Comparison of ENCODE assay signal across 9 cellular contexts in genomic region chr7:98879989-98880337, GRCh38. TPM values are rescaled to one million over a fixed set of nuclear protein-coding genes. Genes with fewer than 3 reads are reported as not detected.
A peak's percentile ranks its signal among the peaks of the same experiment; 100 is the strongest.
DNase-seq lines count a peak whose midpoint lies in the region; ATAC-seq lines count a peak whose summit lies in the region.
"Had no signal": no experiment of that assay in that cellular context is flagged by ENCODE, and none has a peak within 500 bp of the region (broad histone marks: within the 10 kb centered on the region; RNA-seq: fewer than 3 reads in every experiment).

No MANE protein-coding gene starts in this region.

- H3K27me3 Mint-ChIP-seq in activated CD4-positive, alpha-beta T cell treated with anti-CD3 and anti-CD28 coated beads, Interleukin-2, amount 10 ng/mL, durations not matched to agents 24 days and 14 days: peaks cover 6% of the 10 kb centered on the region
- H3K27me3 Mint-ChIP-seq in activated T-helper 1 cell treated with anti-CD3 and anti-CD28 coated beads, Interleukin-12 subunit alpha, Interleukin-12 subunit beta, Interleukin-2, Interleukin-4 antibody, amounts not matched to agents 30 ng/mL and 10 ng/mL and 1 ng/mL, durations not matched to agents 14 hours and 24 hours and 36 hours (ENCODE audit: insufficient read depth): peaks cover 4% of the 10 kb centered on the region
- no peaks in the 10 kb centered on the region for H3K27me3 Mint-ChIP-seq in stimulated activated naive B cell treated with anti-CD40 and anti-IgM and Interleukin-4, amounts not matched to agents 10 μg/mL and 1 μg/mL and 100 μg/mL, for 72 hours

- H3K27ac Mint-ChIP-seq in activated CD4-positive, alpha-beta T cell treated with anti-CD3 and anti-CD28 coated beads, Interleukin-2, amount 10 ng/mL, durations not matched to agents 24 days and 14 days: peak overlapping the region; percentile 94
- H3K27ac Mint-ChIP-seq in activated T-helper 1 cell treated with anti-CD3 and anti-CD28 coated beads, Interleukin-12 subunit alpha, Interleukin-12 subunit beta, Interleukin-2, Interleukin-4 antibody, amounts not matched to agents 30 ng/mL and 10 ng/mL and 1 ng/mL, durations not matched to agents 14 hours and 24 hours and 36 hours: peak overlapping the region; percentile 92
- peak overlapping the region; percentile 62 for H3K27ac Mint-ChIP-seq in stimulated activated naive B cell treated with anti-CD40 and anti-IgM and Interleukin-4, amounts not matched to agents 10 μg/mL and 1 μg/mL and 100 μg/mL, for 72 hours

- peaks cover 31% of the 10 kb centered on the region for H3K36me3 Mint-ChIP-seq in activated CD4-positive, alpha-beta T cell treated with anti-CD3 and anti-CD28 coated beads, Interleukin-2, amount 10 ng/mL, durations not matched to agents 24 days and 14 days (ENCODE audit: low read depth)
- H3K36me3 Mint-ChIP-seq in activated T-helper 1 cell treated with anti-CD3 and anti-CD28 coated beads, Interleukin-12 subunit alpha, Interleukin-12 subunit beta, Interleukin-2, Interleukin-4 antibody, amounts not matched to agents 30 ng/mL and 10 ng/mL and 1 ng/mL, durations not matched to agents 14 hours and 24 hours and 36 hours (ENCODE audit: low read depth): peaks cover 31% of the 10 kb centered on the region
- H3K36me3 Mint-ChIP-seq in stimulated activated naive B cell treated with anti-CD40 and anti-IgM and Interleukin-4, amounts not matched to agents 10 μg/mL and 1 μg/mL and 100 μg/mL, for 72 hours: peaks cover 12 to 20% of the 10 kb centered on the region in 2 donors

- H3K9me3 ChIP-seq in iPS-20b (ENCODE audit: insufficient read depth, low read depth, low read length): no peaks in the 10 kb centered on the region

- no peak overlapping the region for H3K27ac ChIP-seq in iPS-20b (ENCODE audit: low read length)

- ATAC-seq in stimulated activated naive B cell treated with anti-CD40 and anti-IgM and Interleukin-4, amounts not matched to agents 10 μg/mL and 1 μg/mL and 100 μg/mL, for 72 hours (replicated peaks): no peak

- intact Hi-C loops in activated CD4-positive, alpha-beta T cell treated with anti-CD3 and anti-CD28 coated beads, Interleukin-2, amount 10 ng/mL, durations not matched to agents 24 days and 14 days (cut with micrococcal nuclease): loop anchor here (2.0 to 5.0 kb wide), 3 partner anchors 263 to 598 kb away; partner anchors contain the start of genes ARPC1A and BRI3
- intact Hi-C loops in activated T-helper 1 cell treated with anti-CD3 and anti-CD28 coated beads, Interleukin-12 subunit alpha, Interleukin-12 subunit beta, Interleukin-2, Interleukin-4 antibody, amounts not matched to agents 30 ng/mL and 10 ng/mL and 1 ng/mL, durations not matched to agents 14 hours and 24 hours and 36 hours (cut with micrococcal nuclease): loop anchor here (2.0 to 10.0 kb wide), 7 partner anchors 265 to 1005 kb away; partner anchors contain the start of genes ARPC1A, ASNS, BRI3 and LMTK2

- DNase-seq in activated CD4-positive, alpha-beta T cell treated with anti-CD3 and anti-CD28 coated beads, Interleukin-2, amount 10 ng/mL, durations not matched to agents 24 days and 14 days: no peak
- DNase-seq in activated CD4-positive, alpha-beta T cell treated with anti-CD3 and anti-CD28 coated beads, Interleukin-2, amount 50 U/mL, for 48 hours: no peak
- no peak for DNase-seq in activated T-helper 1 cell treated with anti-CD3 and anti-CD28 coated beads, Interleukin-12 subunit alpha, Interleukin-12 subunit beta, Interleukin-2, Interleukin-4 antibody, amounts not matched to agents 30 ng/mL and 10 ng/mL and 1 ng/mL, durations not matched to agents 14 hours and 24 hours and 36 hours (ENCODE audit: low spot score)
- no peak for DNase-seq in stimulated activated naive B cell treated with anti-CD40 and anti-IgM and Interleukin-4, amounts not matched to agents 10 μg/mL and 1 μg/mL and 100 μg/mL, for 72 hours
- DNase-seq in inferior parietal cortex (ENCODE audit: extremely low spot score) (no peak), NCI-H446 treated with DMSO at 0.1 percent for 48 hours (lab: John Stamatoyannopoulos, UW) (no peak), kidney glomerular epithelial cell (lab: John Stamatoyannopoulos, UW) (no peak)

- peaks cover 24% of the 10 kb centered on the region for H3K4me1 Mint-ChIP-seq in activated CD4-positive, alpha-beta T cell treated with anti-CD3 and anti-CD28 coated beads, Interleukin-2, amount 10 ng/mL, durations not matched to agents 24 days and 14 days
- H3K4me1 Mint-ChIP-seq in activated T-helper 1 cell treated with anti-CD3 and anti-CD28 coated beads, Interleukin-12 subunit alpha, Interleukin-12 subunit beta, Interleukin-2, Interleukin-4 antibody, amounts not matched to agents 30 ng/mL and 10 ng/mL and 1 ng/mL, durations not matched to agents 14 hours and 24 hours and 36 hours (ENCODE audit: low read depth): peaks cover 13% of the 10 kb centered on the region
- peaks cover 7 to 22% of the 10 kb centered on the region in 2 donors for H3K4me1 Mint-ChIP-seq in stimulated activated naive B cell treated with anti-CD40 and anti-IgM and Interleukin-4, amounts not matched to agents 10 μg/mL and 1 μg/mL and 100 μg/mL, for 72 hours

- H3K9ac ChIP-seq in iPS-20b (ENCODE audit: low read depth, low read length): peak overlapping the region; percentile 91; the same call in 1 of the 2 replicates

- H3K9me3 Mint-ChIP-seq in activated CD4-positive, alpha-beta T cell treated with anti-CD3 and anti-CD28 coated beads, Interleukin-2, amount 10 ng/mL, durations not matched to agents 24 days and 14 days: no peaks in the 10 kb centered on the region
- H3K9me3 Mint-ChIP-seq in activated T-helper 1 cell treated with anti-CD3 and anti-CD28 coated beads, Interleukin-12 subunit alpha, Interleukin-12 subunit beta, Interleukin-2, Interleukin-4 antibody, amounts not matched to agents 30 ng/mL and 10 ng/mL and 1 ng/mL, durations not matched to agents 14 hours and 24 hours and 36 hours: no peaks in the 10 kb centered on the region
- H3K9me3 Mint-ChIP-seq in stimulated activated naive B cell treated with anti-CD40 and anti-IgM and Interleukin-4, amounts not matched to agents 10 μg/mL and 1 μg/mL and 100 μg/mL, for 72 hours: no peaks in the 10 kb centered on the region

- peak overlapping the region; percentile 93 for H3K4me3 ChIP-seq in iPS-20b (ENCODE audit: low read length)

- peak overlapping the region; percentile 93 for H3K4me3 Mint-ChIP-seq in activated CD4-positive, alpha-beta T cell treated with anti-CD3 and anti-CD28 coated beads, Interleukin-2, amount 10 ng/mL, durations not matched to agents 24 days and 14 days
- peak overlapping the region; percentile 95 for H3K4me3 Mint-ChIP-seq in activated T-helper 1 cell treated with anti-CD3 and anti-CD28 coated beads, Interleukin-12 subunit alpha, Interleukin-12 subunit beta, Interleukin-2, Interleukin-4 antibody, amounts not matched to agents 30 ng/mL and 10 ng/mL and 1 ng/mL, durations not matched to agents 14 hours and 24 hours and 36 hours
- H3K4me3 Mint-ChIP-seq in stimulated activated naive B cell treated with anti-CD40 and anti-IgM and Interleukin-4, amounts not matched to agents 10 μg/mL and 1 μg/mL and 100 μg/mL, for 72 hours: peak overlapping the region; percentile 94 to 97

- H3K27me3 ChIP-seq in iPS-20b (ENCODE audit: insufficient read depth, low read length): peaks cover 5% of the 10 kb centered on the region; the same call in 1 of the 2 replicates

- H3K4me1 ChIP-seq in iPS-20b (ENCODE audit: insufficient read depth, low read length): no peaks in the 10 kb centered on the region

- H3K36me3 ChIP-seq in iPS-20b (ENCODE audit: insufficient read depth, low read depth, low read length): peaks cover 43% of the 10 kb centered on the region

RNA-seq across cellular contexts. Expression of gene TRRAP, which starts 1.6 kb away (rescaled TPM):
- 62.7 and 65.1 TPM in 2 replicates for total RNA-seq in activated CD4-positive, alpha-beta T cell treated with anti-CD3 and anti-CD28 coated beads, Interleukin-2, amount 10 ng/mL, durations not matched to agents 24 days and 14 days
- 66.9 and 69.6 TPM in 2 replicates for total RNA-seq in activated T-helper 1 cell treated with anti-CD3 and anti-CD28 coated beads, Interleukin-12 subunit alpha, Interleukin-12 subunit beta, Interleukin-2, Interleukin-4 antibody, amounts not matched to agents 30 ng/mL and 10 ng/mL and 1 ng/mL, durations not matched to agents 14 hours and 24 hours and 36 hours

RNA-seq across cellular contexts. Expression of gene TMEM130, which starts 10.1 kb away (rescaled TPM):
- total RNA-seq in activated CD4-positive, alpha-beta T cell treated with anti-CD3 and anti-CD28 coated beads, Interleukin-2, amount 10 ng/mL, durations not matched to agents 24 days and 14 days: 0.66 TPM in 1 of 2 replicates, not detected in the other
- total RNA-seq in activated T-helper 1 cell treated with anti-CD3 and anti-CD28 coated beads, Interleukin-12 subunit alpha, Interleukin-12 subunit beta, Interleukin-2, Interleukin-4 antibody, amounts not matched to agents 30 ng/mL and 10 ng/mL and 1 ng/mL, durations not matched to agents 14 hours and 24 hours and 36 hours: 0.29 and 0.42 TPM in 2 replicates
- total RNA-seq: glomerular endothelial cell had no signal
